Comparison of ENCODE assay signal across 9 cellular contexts in the genomic region with DNA sequence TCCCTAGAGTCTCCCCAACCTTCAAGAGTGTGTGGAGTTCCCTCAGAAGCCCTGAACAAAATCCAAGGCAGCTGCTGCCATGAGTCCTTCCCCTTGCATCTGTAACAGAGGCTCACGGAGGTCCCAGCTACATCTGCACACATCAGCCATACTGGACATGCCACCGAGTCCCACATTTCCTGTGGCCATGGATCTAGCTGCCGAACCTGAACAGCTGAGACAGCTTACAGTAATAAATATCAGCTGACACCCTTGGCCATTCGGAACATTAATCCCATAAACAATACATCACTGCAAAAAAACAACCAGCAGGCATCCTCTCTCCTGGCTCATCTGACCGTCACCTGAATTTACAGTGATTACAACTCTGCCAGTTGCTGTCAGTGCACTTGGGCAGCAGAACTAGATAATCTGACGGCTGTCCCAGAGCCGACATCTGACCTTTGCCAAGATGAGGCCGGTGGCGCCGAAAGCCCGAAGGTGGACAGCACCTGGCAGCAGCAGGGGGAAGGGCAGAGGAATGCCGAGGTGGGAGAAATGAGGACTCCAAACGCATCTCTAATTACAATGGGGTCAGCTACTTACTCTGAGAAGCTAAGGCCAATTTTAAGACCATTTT. TPM values are rescaled to one million over a fixed set of nuclear protein-coding genes. Genes with fewer than 3 reads are reported as not detected.
DNase-seq lines count a peak whose midpoint lies in the region; ATAC-seq and TF ChIP-seq lines count a peak whose summit lies in the region.
"Had no signal": no experiment of that assay in that cellular context is flagged by ENCODE, and none has a peak within 500 bp of the region (broad histone marks: within the 10 kb centered on the region; RNA-seq: fewer than 3 reads in every experiment).

No MANE protein-coding gene starts in this region.

- H3K9me3 Mint-ChIP-seq in endodermal cell, result no peaks in the 10 kb centered on the region

- H3K4me1 ChIP-seq in left ventricle myocardium inferior (peaks cover 69% of the 10 kb centered on the region), endodermal cell (ENCODE audit: control insufficient read depth, insufficient read depth, low read length) (peaks cover 19% of the 10 kb centered on the region), neutrophil (ENCODE audit: control insufficient read depth in 1 of 2, insufficient read depth in 1 of 2, low read depth in 1 of 2, low read length in 1 of 2) (peaks cover 62 to 65% of the 10 kb centered on the region in 2 experiments), uterus (peaks cover 15 to 26% of the 10 kb centered on the region in 2 donors)

- peaks cover 14% of the 10 kb centered on the region for H3K36me3 ChIP-seq in left ventricle myocardium inferior
- peaks cover 16% of the 10 kb centered on the region for H3K36me3 ChIP-seq in endodermal cell (ENCODE audit: control insufficient read depth, insufficient read depth, low read length)
- H3K36me3 ChIP-seq in neutrophil, result no peaks in the 10 kb centered on the region
- no peaks in the 10 kb centered on the region for H3K36me3 ChIP-seq in uterus

- no peak overlapping the region for H3K4me3 Mint-ChIP-seq in endodermal cell

- H3K36me3 Mint-ChIP-seq in endodermal cell (ENCODE audit: low read depth), result peaks cover 30% of the 10 kb centered on the region

- peak overlapping the region; percentile 93 for H3K27ac ChIP-seq in left ventricle myocardium inferior (replicated peaks)
- H3K27ac ChIP-seq in endodermal cell (ENCODE audit: low read depth, low read length), result no peak overlapping the region
- H3K27ac ChIP-seq in neutrophil, result peak overlapping the region; percentile 98
- peak overlapping the region; percentile 67 to 87 for H3K27ac ChIP-seq in uterus

- H3K9ac ChIP-seq in endodermal cell (ENCODE audit: extremely low read depth, low read length, poor library complexity, severe bottlenecking), result no peak overlapping the region

- H3K27me3 Mint-ChIP-seq in endodermal cell (ENCODE audit: insufficient read depth), result no peaks in the 10 kb centered on the region

- no peaks in the 10 kb centered on the region for H3K27me3 ChIP-seq in left ventricle myocardium inferior (ENCODE audit: low read depth)
- H3K27me3 ChIP-seq in endodermal cell (ENCODE audit: control insufficient read depth, insufficient read depth, low read length, poor library complexity, severe bottlenecking), result no peaks in the 10 kb centered on the region
- peaks cover 19% of the 10 kb centered on the region for H3K27me3 ChIP-seq in neutrophil
- H3K27me3 ChIP-seq in uterus, result no peaks in the 10 kb centered on the region

- 85 to 91% methylated on average over 6 to 13 of the region's 13 CpGs for WGBS in endodermal cell (ENCODE audit: insufficient coverage in 1 of 2, insufficient read length in 1 of 2), 2 experiments

- no peak for ATAC-seq in GM21723 (IDR thresholded peaks at IDR 0.05; ENCODE audit: unreplicated experiment)

- no peak overlapping the region for H3K27ac Mint-ChIP-seq in endodermal cell

- no peak for DNase-seq in left ventricle myocardium inferior
- DNase-seq in cardiac septum (ENCODE audit: low spot score), result no peak
- peak; percentile 44 for DNase-seq in endodermal cell
- DNase-seq in uterus, result no peak
- DNase-seq in stimulated activated CD4-positive, alpha-beta T cell treated with anti-CD3 and anti-CD28 coated beads, Interleukin-2, amount 100 ng/mL, for 24 hours, result no peak
- DNase-seq in pons (ENCODE audit: low spot score), result no peak
- DNase-seq: activated CD4-positive, alpha-beta T cell treated with anti-CD3 and anti-CD28 coated beads for 4 hours had no signal

- intact Hi-C loops in left ventricle myocardium inferior (cut with micrococcal nuclease), result no loop called here
- intact Hi-C loops in cardiac septum (cut with DNase I), result loop anchor here (5.0 kb wide), 1 partner anchor 34 kb away; a partner anchor contains a TSS
- intact Hi-C loops in uterus (cut with DNase I; ENCODE audit: low total_unique reads), result no loop called here

- H3K4me1 Mint-ChIP-seq in endodermal cell, result peaks cover 58% of the 10 kb centered on the region

- H3K4me3 ChIP-seq in left ventricle myocardium inferior, result no peak overlapping the region
- H3K4me3 ChIP-seq in endodermal cell (ENCODE audit: low read length), result no peak overlapping the region
- H3K4me3 ChIP-seq in neutrophil (ENCODE audit: low read depth in 1 of 2, low read length in 1 of 2), result no peak overlapping the region
- no peak overlapping the region for H3K4me3 ChIP-seq in uterus

- H3K9me3 ChIP-seq in left ventricle myocardium inferior (replicated peaks) (no peaks in the 10 kb centered on the region), endodermal cell (ENCODE audit: control insufficient read depth, low read length) (peaks cover 6% of the 10 kb centered on the region), neutrophil (no peaks in the 10 kb centered on the region), uterus (no peaks in the 10 kb centered on the region)

- TF ChIP-seq CTCF in left ventricle myocardium inferior (IDR thresholded peaks at IDR 0.05; ENCODE audit: borderline replicate concordance) (no peak), endodermal cell (conservative IDR thresholded peaks at IDR 0.05) (no peak), neutrophil (IDR thresholded peaks at IDR 0.05) (no peak), uterus (IDR thresholded peaks at IDR 0.05) (no peak)

- TF ChIP-seq POLR2A in uterus (IDR thresholded peaks at IDR 0.05), result no peak

RNA-seq across cellular contexts. Expression of a gene that starts 33.6 kb away (rescaled TPM):
- total RNA-seq in left ventricle myocardium inferior (95.1 TPM), cardiac septum (99.6 TPM), endodermal cell (10 to 100 TPM; 27.7 to 32.7 TPM), uterus (100 to 1,000 TPM in 2 of 4 donors, 10 to 100 TPM in 2; 71.2 to 119 (median 102) TPM)
- 55.6 TPM for polyA plus RNA-seq in endodermal cell (2013, experiment 1 of 2)
- 46.3 TPM for polyA plus RNA-seq in endodermal cell (2013, experiment 2 of 2)

RNA-seq across cellular contexts. Expression of a gene that starts 36.4 kb away (rescaled TPM):
- total RNA-seq in left ventricle myocardium inferior (13.4 TPM), cardiac septum (13.1 TPM), endodermal cell (10 to 100 TPM; 20.3 to 25.6 TPM), uterus (10 to 100 TPM in 3 of 4 donors, 1 to 10 TPM in 1; 7.1 to 19.9 (median 11.0) TPM)
- 31.4 TPM for polyA plus RNA-seq in endodermal cell (2013, experiment 1 of 2)
- 30.8 TPM for polyA plus RNA-seq in endodermal cell (2013, experiment 2 of 2)

RNA-seq across cellular contexts. Expression of a gene that starts 36.6 kb away (rescaled TPM):
- 1.6 TPM for total RNA-seq in left ventricle myocardium inferior
- total RNA-seq in cardiac septum, result 2.8 TPM
- 10 to 100 TPM; 30.5 to 32.9 TPM for total RNA-seq in endodermal cell
- polyA plus RNA-seq in endodermal cell (2013, experiment 1 of 2), result 13.6 TPM
- polyA plus RNA-seq in endodermal cell (2013, experiment 2 of 2), result 13.7 TPM
- total RNA-seq in uterus, result 10 to 100 TPM in 2 of 4 donors, 1 to 10 TPM in 2; 1.2 to 16.9 (median 8.5) TPM
